1 cellular context compared by ENCODE assay signal in the genomic region with DNA sequence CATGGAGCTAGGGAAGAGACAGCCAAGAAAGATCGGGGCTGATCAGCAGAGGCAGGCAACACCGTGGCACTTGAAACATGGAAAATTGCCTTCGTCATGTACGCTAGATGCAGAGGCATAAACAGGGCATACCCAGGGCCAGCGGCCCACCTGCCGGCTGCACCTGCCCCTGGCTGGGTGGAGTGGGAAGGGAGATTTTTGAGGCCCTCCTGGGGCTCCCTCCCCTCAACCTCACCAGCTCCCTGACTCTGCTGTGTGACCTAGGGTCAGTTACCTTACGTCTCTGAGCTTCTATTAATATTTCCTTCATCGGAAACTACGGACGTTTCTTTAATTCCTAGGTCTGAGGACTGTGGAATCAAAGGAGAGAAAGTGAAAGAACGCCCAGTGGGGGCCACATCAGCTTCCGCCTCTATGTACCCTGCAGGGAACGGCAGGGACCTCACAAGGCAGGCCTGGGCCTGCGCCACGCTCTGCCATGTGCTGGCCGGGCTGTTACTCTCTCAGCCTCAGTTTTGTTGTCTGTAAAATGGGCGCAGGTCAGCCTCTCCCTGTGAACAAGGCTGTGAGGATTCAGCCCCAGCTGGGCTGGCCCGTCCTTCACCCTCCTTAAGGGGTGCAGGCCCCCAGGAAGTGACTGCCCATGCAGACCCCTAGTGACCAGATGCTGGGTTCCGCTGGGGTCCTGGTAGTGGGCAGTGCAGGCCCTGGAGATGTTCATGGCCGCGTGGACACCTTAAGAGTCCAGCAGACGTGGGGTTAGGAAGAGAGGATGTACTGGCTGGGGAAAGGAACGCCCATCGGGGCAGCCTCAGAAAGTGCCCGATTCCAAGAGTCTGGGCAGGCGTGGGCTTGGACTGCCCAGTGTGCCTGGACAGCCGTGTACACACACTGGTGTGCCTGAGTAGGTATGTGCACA.
TF ChIP-seq lines count a peak whose summit lies in the region.

No MANE protein-coding gene starts in this region.

TF ChIP-seq in neural cell, 6 proteins besides CTCF, POLR2A, EP300 and RAD21 (continued from another document):
- TF ChIP-seq, protein P1, sequence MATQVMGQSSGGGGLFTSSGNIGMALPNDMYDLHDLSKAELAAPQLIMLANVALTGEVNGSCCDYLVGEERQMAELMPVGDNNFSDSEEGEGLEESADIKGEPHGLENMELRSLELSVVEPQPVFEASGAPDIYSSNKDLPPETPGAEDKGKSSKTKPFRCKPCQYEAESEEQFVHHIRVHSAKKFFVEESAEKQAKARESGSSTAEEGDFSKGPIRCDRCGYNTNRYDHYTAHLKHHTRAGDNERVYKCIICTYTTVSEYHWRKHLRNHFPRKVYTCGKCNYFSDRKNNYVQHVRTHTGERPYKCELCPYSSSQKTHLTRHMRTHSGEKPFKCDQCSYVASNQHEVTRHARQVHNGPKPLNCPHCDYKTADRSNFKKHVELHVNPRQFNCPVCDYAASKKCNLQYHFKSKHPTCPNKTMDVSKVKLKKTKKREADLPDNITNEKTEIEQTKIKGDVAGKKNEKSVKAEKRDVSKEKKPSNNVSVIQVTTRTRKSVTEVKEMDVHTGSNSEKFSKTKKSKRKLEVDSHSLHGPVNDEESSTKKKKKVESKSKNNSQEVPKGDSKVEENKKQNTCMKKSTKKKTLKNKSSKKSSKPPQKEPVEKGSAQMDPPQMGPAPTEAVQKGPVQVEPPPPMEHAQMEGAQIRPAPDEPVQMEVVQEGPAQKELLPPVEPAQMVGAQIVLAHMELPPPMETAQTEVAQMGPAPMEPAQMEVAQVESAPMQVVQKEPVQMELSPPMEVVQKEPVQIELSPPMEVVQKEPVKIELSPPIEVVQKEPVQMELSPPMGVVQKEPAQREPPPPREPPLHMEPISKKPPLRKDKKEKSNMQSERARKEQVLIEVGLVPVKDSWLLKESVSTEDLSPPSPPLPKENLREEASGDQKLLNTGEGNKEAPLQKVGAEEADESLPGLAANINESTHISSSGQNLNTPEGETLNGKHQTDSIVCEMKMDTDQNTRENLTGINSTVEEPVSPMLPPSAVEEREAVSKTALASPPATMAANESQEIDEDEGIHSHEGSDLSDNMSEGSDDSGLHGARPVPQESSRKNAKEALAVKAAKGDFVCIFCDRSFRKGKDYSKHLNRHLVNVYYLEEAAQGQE (IDR thresholded peaks at IDR 0.05; ENCODE audit: borderline replicate concordance) = no peak
- no peak for TF ChIP-seq SMC3 (conservative IDR thresholded peaks at IDR 0.05; ENCODE audit: poor library complexity)
- TF ChIP-seq POLR2AphosphoS5 (IDR thresholded peaks at IDR 0.05) = no peak
- TF ChIP-seq MXI1 (conservative IDR thresholded peaks at IDR 0.05; ENCODE audit: poor library complexity, severe bottlenecking) = no peak
